ENCODE assay signal across 14 cellular contexts in the genomic region with DNA sequence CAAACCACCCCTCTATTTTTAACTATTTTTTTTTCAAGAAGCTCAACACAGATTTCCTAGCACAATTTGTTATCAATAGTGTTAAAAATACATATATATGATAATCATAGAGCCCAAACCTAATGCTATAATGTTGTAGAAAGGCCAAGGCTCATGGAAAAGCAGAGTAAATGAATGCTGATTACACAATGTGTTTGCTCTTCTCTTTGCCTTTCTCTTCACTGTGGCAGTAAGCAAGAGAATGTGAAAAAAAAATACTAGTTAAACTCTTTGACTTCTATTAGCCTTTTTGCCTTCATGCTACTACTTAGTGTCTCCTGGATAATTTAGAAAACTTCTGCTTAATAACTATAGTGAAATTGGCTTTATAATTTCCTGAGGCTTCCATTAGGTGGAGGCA.
A peak's percentile ranks its signal among the peaks of the same experiment; 100 is the strongest.
DNase-seq lines count a peak whose midpoint lies in the region; ATAC-seq and TF ChIP-seq lines count a peak whose summit lies in the region.
"Had no signal": no experiment of that assay in that cellular context is flagged by ENCODE, and none has a peak within 500 bp of the region (broad histone marks: within the 10 kb centered on the region; RNA-seq: fewer than 3 reads in every experiment).

No MANE protein-coding gene starts in this region.

- H3K9me3 Mint-ChIP-seq in neural crest cell, result no peaks in the 10 kb centered on the region
- peaks cover 27% of the 10 kb centered on the region for H3K9me3 Mint-ChIP-seq in stimulated activated effector memory CD8-positive, alpha-beta T cell treated with anti-CD3 and anti-CD28 coated beads, Interleukin-12 subunit alpha, Interleukin-12 subunit beta, amount 100 ng/mL, for 72 hours

- DNase-seq in ACHN, result peak; percentile 1
- peak; percentile 43 for DNase-seq in DMS53 (lab: John Stamatoyannopoulos, UW)
- peak; percentile 16 to 26 for DNase-seq in SHP77 (lab: John Stamatoyannopoulos, UW)
- no peak for DNase-seq in neural crest cell (ENCODE audit: low read depth, low spot score)
- DNase-seq in HEK293T (ENCODE audit: extremely low spot score), result no peak
- DNase-seq in amygdala (lab: John Stamatoyannopoulos, UW), result no peak
- DNase-seq in stimulated activated effector memory CD8-positive, alpha-beta T cell treated with anti-CD3 and anti-CD28 coated beads, Interleukin-12 subunit alpha, Interleukin-12 subunit beta, amount 100 ng/mL, for 72 hours (ENCODE audit: low spot score in 2 of 2), result no peak
- DNase-seq: C1 segment of cervical spinal cord; CD8-positive, alpha-beta memory T cell; GM23248; Kasumi-1; NCI-H1105; SIG-M5; T-helper 1 cell had no signal

- POLR2A ChIA-PET in HEK293T (lab: Yijun Ruan, JAX), result no interaction called here

- in situ Hi-C loops in ACHN (cut with HindIII; ENCODE audit: low pct_ligation_motif_present, low pct_unique_long_range_greater_than_20kb, low sequenced_read_pairs), result no loop called here

- ATAC-seq in stimulated activated effector memory CD8-positive, alpha-beta T cell treated with anti-CD3 and anti-CD28 coated beads, Interleukin-12 subunit alpha, Interleukin-12 subunit beta, amount 100 ng/mL, for 72 hours, result no peak

- H3K27me3 Mint-ChIP-seq in neural crest cell (ENCODE audit: low read depth), result no peaks in the 10 kb centered on the region
- H3K27me3 Mint-ChIP-seq: CD8-positive, alpha-beta memory T cell had no signal

- H3K4me3 Mint-ChIP-seq in neural crest cell, result no peak overlapping the region
- H3K4me3 Mint-ChIP-seq in stimulated activated effector memory CD8-positive, alpha-beta T cell treated with anti-CD3 and anti-CD28 coated beads, Interleukin-12 subunit alpha, Interleukin-12 subunit beta, amount 100 ng/mL, for 72 hours, result no peak overlapping the region
- H3K4me3 Mint-ChIP-seq: CD8-positive, alpha-beta memory T cell had no signal

- H3K4me1 Mint-ChIP-seq in neural crest cell, result peaks cover 15% of the 10 kb centered on the region
- no peaks in the 10 kb centered on the region for H3K4me1 Mint-ChIP-seq in stimulated activated effector memory CD8-positive, alpha-beta T cell treated with anti-CD3 and anti-CD28 coated beads, Interleukin-12 subunit alpha, Interleukin-12 subunit beta, amount 100 ng/mL, for 72 hours
- H3K4me1 Mint-ChIP-seq: CD8-positive, alpha-beta memory T cell had no signal

- CTCF ChIA-PET in HEK293T (lab: Yijun Ruan, JAX), result no interaction called here

- H3K36me3 Mint-ChIP-seq in neural crest cell (ENCODE audit: low read depth), result no peaks in the 10 kb centered on the region
- no peaks in the 10 kb centered on the region for H3K36me3 Mint-ChIP-seq in stimulated activated effector memory CD8-positive, alpha-beta T cell treated with anti-CD3 and anti-CD28 coated beads, Interleukin-12 subunit alpha, Interleukin-12 subunit beta, amount 100 ng/mL, for 72 hours
- H3K36me3 Mint-ChIP-seq: CD8-positive, alpha-beta memory T cell had no signal

- no peak for TF ChIP-seq CTCF in neural crest cell (conservative IDR thresholded peaks at IDR 0.05)

- peak overlapping the region; percentile 63 for H3K27ac Mint-ChIP-seq in neural crest cell (ENCODE audit: unreplicated experiment)
- no peak overlapping the region for H3K27ac Mint-ChIP-seq in stimulated activated effector memory CD8-positive, alpha-beta T cell treated with anti-CD3 and anti-CD28 coated beads, Interleukin-12 subunit alpha, Interleukin-12 subunit beta, amount 100 ng/mL, for 72 hours
- H3K27ac Mint-ChIP-seq: CD8-positive, alpha-beta memory T cell had no signal

TF ChIP-seq in HEK293T, 16 proteins besides CTCF, POLR2A, EP300 and RAD21:
- TF ChIP-seq ARNT (IDR thresholded peaks at IDR 0.05) (no peak), FOXK2 (IDR thresholded peaks at IDR 0.05) (no peak), CTBP1 (IDR thresholded peaks at IDR 0.05; ENCODE audit: borderline replicate concordance) (no peak)

Comparison
In these comparisons a context has a peak if more than half of its experiments do, and no peak if none do; other contexts are left out.
1. DNase-seq: peak in ACHN (single experiment), DMS53 (single experiment) and SHP77 (2 of 2); none in neural crest cell (single experiment), HEK293T (single experiment), amygdala (0 of 56) and stimulated activated effector memory CD8-positive, alpha-beta T cell treated with anti-CD3 and anti-CD28 coated beads, Interleukin-12 subunit alpha, Interleukin-12 subunit beta, amount 100 ng/mL, for 72 hours (0 of 2).